8 cellular contexts compared by ENCODE assay signal in genomic region chr21:28781602-28782274, GRCh38.
DNase-seq lines count a peak whose midpoint lies in the region; ATAC-seq, FAIRE-seq and TF ChIP-seq lines count a peak whose summit lies in the region.

No MANE protein-coding gene starts in this region.

- POLR2A ChIA-PET in activated CD8-positive, alpha-beta T cell treated with anti-CD3 and anti-CD28 coated beads for 36 hours (lab: Charles Lee), result no interaction called here
- POLR2A ChIA-PET in activated CD8-positive, alpha-beta T cell treated with anti-CD3 and anti-CD28 coated beads, Interleukin-2, amount 10 ng/mL, durations not matched to agents 7 days and 5 days (lab: Charles Lee), result no interaction called here
- POLR2A ChIA-PET in GM12878 (lab: Charles Lee), result no interaction called here

- H3K79me2 ChIP-seq in GM12878 (ENCODE audit: control insufficient read depth, insufficient read depth, low read length) (no peaks in the 10 kb centered on the region), smooth muscle cell (ENCODE audit: low read depth) (no peaks in the 10 kb centered on the region)

- H3K36me3 Mint-ChIP-seq in activated CD8-positive, alpha-beta T cell treated with anti-CD3 and anti-CD28 coated beads for 36 hours (ENCODE audit: low read depth), result peaks cover 10% of the 10 kb centered on the region
- H3K36me3 Mint-ChIP-seq in activated CD8-positive, alpha-beta T cell treated with anti-CD3 and anti-CD28 coated beads, Interleukin-2, amount 10 ng/mL, durations not matched to agents 7 days and 5 days (ENCODE audit: low read depth), result peaks cover 12% of the 10 kb centered on the region

- CTCF ChIA-PET in activated CD8-positive, alpha-beta T cell treated with anti-CD3 and anti-CD28 coated beads for 36 hours (lab: Charles Lee), result interaction anchor here (0.5 to 2.1 kb wide), 7 partner anchors 9 to 142 kb away, joined by 3 to 9 read pairs (median 3); no protein-coding TSS in a partner anchor
- CTCF ChIA-PET in activated CD8-positive, alpha-beta T cell treated with anti-CD3 and anti-CD28 coated beads, Interleukin-2, amount 10 ng/mL, durations not matched to agents 7 days and 5 days (lab: Charles Lee), result interaction anchor here (0.5 to 1.4 kb wide), 7 partner anchors 12 to 158 kb away, joined by 3 to 6 read pairs (median 3); no protein-coding TSS in a partner anchor
- CTCF ChIA-PET in GM12878 (lab: Yijun Ruan, JAX), result no interaction called here

- no peaks in the 10 kb centered on the region for H3K27me3 Mint-ChIP-seq in activated CD8-positive, alpha-beta T cell treated with anti-CD3 and anti-CD28 coated beads for 36 hours
- no peaks in the 10 kb centered on the region for H3K27me3 Mint-ChIP-seq in activated CD8-positive, alpha-beta T cell treated with anti-CD3 and anti-CD28 coated beads, Interleukin-2, amount 10 ng/mL, durations not matched to agents 7 days and 5 days (ENCODE audit: low read depth)

- SMC1A ChIA-PET in GM12878 (lab: Charles Lee; ENCODE audit: uncharacterized antibody, unreplicated experiment), result no interaction called here

- no peaks in the 10 kb centered on the region for H3K36me3 ChIP-seq in GM12878 (ENCODE audit: control insufficient read depth in 2 of 2, insufficient read depth in 2 of 2, low read length in 1 of 2)
- no peaks in the 10 kb centered on the region for H3K36me3 ChIP-seq in smooth muscle cell (ENCODE audit: low read depth)

- H3K9me3 Mint-ChIP-seq in activated CD8-positive, alpha-beta T cell treated with anti-CD3 and anti-CD28 coated beads for 36 hours, result peaks cover 7% of the 10 kb centered on the region
- peaks cover 11% of the 10 kb centered on the region for H3K9me3 Mint-ChIP-seq in activated CD8-positive, alpha-beta T cell treated with anti-CD3 and anti-CD28 coated beads, Interleukin-2, amount 10 ng/mL, durations not matched to agents 7 days and 5 days (ENCODE audit: insufficient read depth)

- H3K4me3 ChIP-seq in GM12878 (no peak overlapping the region), smooth muscle cell (no peak overlapping the region)

- in situ Hi-C loops in GM12878 (cut with MboI), result no loop called here

- H3K9ac ChIP-seq in GM12878 (ENCODE audit: control insufficient read depth, insufficient read depth, low read length) (no peak overlapping the region), smooth muscle cell (ENCODE audit: low read depth) (no peak overlapping the region)

- no peak overlapping the region for H3K27ac Mint-ChIP-seq in activated CD8-positive, alpha-beta T cell treated with anti-CD3 and anti-CD28 coated beads for 36 hours
- H3K27ac Mint-ChIP-seq in activated CD8-positive, alpha-beta T cell treated with anti-CD3 and anti-CD28 coated beads, Interleukin-2, amount 10 ng/mL, durations not matched to agents 7 days and 5 days, result no peak overlapping the region

- no TSS peak for BruUV-seq in GM12878 (replicated peaks; lab: Mats Ljungman, UMichigan)

- RAD21 ChIA-PET in GM12878 (lab: Charles Lee; ENCODE audit: unreplicated experiment), result no interaction called here

- H3K27me3 ChIP-seq in GM12878 (replicated peaks in 1 of 2; ENCODE audit: control insufficient read depth in 2 of 2, insufficient read depth in 2 of 2, low read length in 1 of 2) (no peaks in the 10 kb centered on the region), smooth muscle cell (ENCODE audit: low read depth) (no peaks in the 10 kb centered on the region)

- H3F3A ChIP-seq in smooth muscle cell (ENCODE audit: low read depth), result peaks cover 5% of the 10 kb centered on the region

- no peak for ATAC-seq in activated CD8-positive, alpha-beta T cell treated with anti-CD3 and anti-CD28 coated beads for 36 hours
- ATAC-seq in activated CD8-positive, alpha-beta T cell treated with anti-CD3 and anti-CD28 coated beads, Interleukin-2, amount 10 ng/mL, durations not matched to agents 7 days and 5 days, result no peak
- ATAC-seq in HG03354 (IDR thresholded peaks at IDR 0.05; ENCODE audit: poor library complexity, severe bottlenecking, unreplicated experiment) (peak; percentile 90), GM12878 (peak; percentile 79)

- H3K9me3 ChIP-seq in GM12878 (replicated peaks; ENCODE audit: control insufficient read depth, insufficient read depth, low read length), result no peaks in the 10 kb centered on the region
- no peaks in the 10 kb centered on the region for H3K9me3 ChIP-seq in smooth muscle cell (replicated peaks; ENCODE audit: low read depth)

- no peak overlapping the region for H3K4me3 Mint-ChIP-seq in activated CD8-positive, alpha-beta T cell treated with anti-CD3 and anti-CD28 coated beads for 36 hours
- H3K4me3 Mint-ChIP-seq in activated CD8-positive, alpha-beta T cell treated with anti-CD3 and anti-CD28 coated beads, Interleukin-2, amount 10 ng/mL, durations not matched to agents 7 days and 5 days, result no peak overlapping the region

- peak; percentile 23 for DNase-seq in activated CD8-positive, alpha-beta T cell treated with anti-CD3 and anti-CD28 coated beads for 36 hours
- no peak for DNase-seq in activated CD8-positive, alpha-beta T cell treated with anti-CD3 and anti-CD28 coated beads, Interleukin-2, amount 10 ng/mL, durations not matched to agents 7 days and 5 days
- DNase-seq in GM12878 (ENCODE audit: low read depth, low spot score), result no peak
- no peak for DNase-seq in smooth muscle cell (lab: John Stamatoyannopoulos, UW; ENCODE audit: unreplicated experiment)
- no peak for DNase-seq in NCI-H748 (lab: John Stamatoyannopoulos, UW; ENCODE audit: unreplicated experiment)
- no peak for DNase-seq in activated CD4-positive, CD25-positive, alpha-beta regulatory T cell treated with anti-CD3 and anti-CD28 coated beads, Interleukin-2, amount 50 U/mL, for 72 hours
- no peak for DNase-seq in AG08395 (ENCODE audit: low spot score)

- peaks cover 2% of the 10 kb centered on the region for H3K4me1 Mint-ChIP-seq in activated CD8-positive, alpha-beta T cell treated with anti-CD3 and anti-CD28 coated beads for 36 hours (ENCODE audit: low read depth)
- H3K4me1 Mint-ChIP-seq in activated CD8-positive, alpha-beta T cell treated with anti-CD3 and anti-CD28 coated beads, Interleukin-2, amount 10 ng/mL, durations not matched to agents 7 days and 5 days (ENCODE audit: low read depth), result peaks cover under 1% of the 10 kb centered on the region

- no peak for TF ChIP-seq EP300 in GM12878 (IDR thresholded peaks at IDR 0.05; ENCODE audit: borderline replicate concordance in 1 of 2, control insufficient read depth in 1 of 2, low read depth in 2 of 2, low read length in 2 of 2)

- no peak for TF ChIP-seq RAD21 in GM12878 (IDR thresholded peaks at IDR 0.05; ENCODE audit: insufficient read depth, low read depth, low read length)

- H3K4me2 ChIP-seq in GM12878 (ENCODE audit: control insufficient read depth, insufficient read depth) (no peak overlapping the region), smooth muscle cell (no peak overlapping the region)

- intact Hi-C loops in activated CD8-positive, alpha-beta T cell treated with anti-CD3 and anti-CD28 coated beads for 36 hours (cut with micrococcal nuclease), result no loop called here
- intact Hi-C loops in GM12878 (cut with micrococcal nuclease; ENCODE audit: unreplicated experiment), result no loop called here

- peak; percentile 50 for TF ChIP-seq CTCF in activated CD8-positive, alpha-beta T cell treated with anti-CD3 and anti-CD28 coated beads for 36 hours (IDR thresholded peaks at IDR 0.05)
- TF ChIP-seq CTCF in GM12878 (IDR thresholded peaks at IDR 0.05 in 2 of 3, conservative IDR thresholded peaks at IDR 0.05 in 1 of 3; ENCODE audit: control insufficient read depth in 2 of 3, extremely low read depth in 1 of 3, insufficient read depth in 1 of 3, low read depth in 3 of 3, low read length in 3 of 3) (peak in 2 of 3 experiments; percentile 30 to 35; a peak in 4 of 6 replicates), smooth muscle cell (IDR thresholded peaks at IDR 0.05; ENCODE audit: borderline replicate concordance, insufficient read depth, poor library complexity, severe bottlenecking) (peak; percentile 57)

- H4K20me1 ChIP-seq in GM12878 (ENCODE audit: control insufficient read depth, insufficient read depth), result no peaks in the 10 kb centered on the region
- no peaks in the 10 kb centered on the region for H4K20me1 ChIP-seq in smooth muscle cell (ENCODE audit: low read depth)

- TF ChIP-seq POLR2A in GM12878 (IDR thresholded peaks at IDR 0.05; ENCODE audit: low read depth, low read length), result no peak

- FAIRE-seq in GM12878 (lab: Jason Lieb, UNC), result no peak

- no peak overlapping the region for H3K27ac ChIP-seq in GM12878 (ENCODE audit: control insufficient read depth, insufficient read depth)
- no peak overlapping the region for H3K27ac ChIP-seq in smooth muscle cell (ENCODE audit: low read depth)

- H3K4me1 ChIP-seq in GM12878 (ENCODE audit: control insufficient read depth, insufficient read depth, low read length), result no peaks in the 10 kb centered on the region
- no peaks in the 10 kb centered on the region for H3K4me1 ChIP-seq in smooth muscle cell (ENCODE audit: low read depth)

- no peak overlapping the region for H2AFZ ChIP-seq in GM12878 (ENCODE audit: control insufficient read depth, low read depth, low read length)
- H2AFZ ChIP-seq in smooth muscle cell (ENCODE audit: low read depth), result no peak overlapping the region

TF ChIP-seq in GM12878, 131 proteins besides CTCF, POLR2A, EP300 and RAD21:
- no peak for TF ChIP-seq GABPA (IDR thresholded peaks at IDR 0.05; ENCODE audit: low read depth)
- no peak for TF ChIP-seq ZNF217 (IDR thresholded peaks at IDR 0.05)
- no peak for TF ChIP-seq FOS (IDR thresholded peaks at IDR 0.05; ENCODE audit: borderline replicate concordance, extremely low read depth, insufficient read length)
- no peak for TF ChIP-seq TCF7 (IDR thresholded peaks at IDR 0.05; ENCODE audit: borderline replicate concordance)
- TF ChIP-seq STAT3 (IDR thresholded peaks at IDR 0.05; ENCODE audit: low read depth, low read length), result no peak
- no peak for TF ChIP-seq YY1 (IDR thresholded peaks at IDR 0.05; ENCODE audit: low read depth, low read length)
- no peak for TF ChIP-seq CBX3 (IDR thresholded peaks at IDR 0.05; ENCODE audit: borderline replicate concordance, low read depth)
- TF ChIP-seq, protein P1, sequence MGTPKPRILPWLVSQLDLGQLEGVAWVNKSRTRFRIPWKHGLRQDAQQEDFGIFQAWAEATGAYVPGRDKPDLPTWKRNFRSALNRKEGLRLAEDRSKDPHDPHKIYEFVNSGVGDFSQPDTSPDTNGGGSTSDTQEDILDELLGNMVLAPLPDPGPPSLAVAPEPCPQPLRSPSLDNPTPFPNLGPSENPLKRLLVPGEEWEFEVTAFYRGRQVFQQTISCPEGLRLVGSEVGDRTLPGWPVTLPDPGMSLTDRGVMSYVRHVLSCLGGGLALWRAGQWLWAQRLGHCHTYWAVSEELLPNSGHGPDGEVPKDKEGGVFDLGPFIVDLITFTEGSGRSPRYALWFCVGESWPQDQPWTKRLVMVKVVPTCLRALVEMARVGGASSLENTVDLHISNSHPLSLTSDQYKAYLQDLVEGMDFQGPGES (IDR thresholded peaks at IDR 0.05), result no peak
- TF ChIP-seq SIN3A (IDR thresholded peaks at IDR 0.05; ENCODE audit: low read depth, low read length), result no peak

Comparison
In these comparisons a context has a peak if more than half of its experiments do, and no peak if none do; other contexts are left out.
1. ATAC-seq: peak in HG03354 (single experiment) and GM12878 (single experiment); none in activated CD8-positive, alpha-beta T cell treated with anti-CD3 and anti-CD28 coated beads for 36 hours (single experiment) and activated CD8-positive, alpha-beta T cell treated with anti-CD3 and anti-CD28 coated beads, Interleukin-2, amount 10 ng/mL, durations not matched to agents 7 days and 5 days (single experiment).
2. Peak in every context shown above with its lines, with median percentiles within 50 percentile points of each other: CTCF ChIP-seq.